Comparison of ENCODE assay signal across 14 cellular contexts in genomic region chr13:40047322-40047771, GRCh38.
DNase-seq lines count a peak whose midpoint lies in the region; ATAC-seq and TF ChIP-seq lines count a peak whose summit lies in the region.
"Had no signal": no experiment of that assay in that cellular context is flagged by ENCODE, and none has a peak within 500 bp of the region (broad histone marks: within the 10 kb centered on the region; RNA-seq: fewer than 3 reads in every experiment).

No MANE protein-coding gene starts in this region.

- H3K36me3 Mint-ChIP-seq in osteocyte (ENCODE audit: unreplicated experiment) = no peaks in the 10 kb centered on the region
- H3K36me3 Mint-ChIP-seq: activated CD8-positive, alpha-beta memory T cell treated with anti-CD3 and anti-CD28 coated beads, Interleukin-2, amount 10 ng/mL, durations not matched to agents 7 days and 5 days had no signal

- ATAC-seq in GM18861 (IDR thresholded peaks at IDR 0.05; ENCODE audit: unreplicated experiment) = peak; percentile 94
- ATAC-seq in GM21381 (IDR thresholded peaks at IDR 0.05; ENCODE audit: unreplicated experiment) = peak; percentile 67
- peak; percentile 90 for ATAC-seq in HG02943 (IDR thresholded peaks at IDR 0.05; ENCODE audit: low read depth, unreplicated experiment)
- ATAC-seq in HG03565 (IDR thresholded peaks at IDR 0.05; ENCODE audit: unreplicated experiment) = peak; percentile 85
- ATAC-seq: activated CD8-positive, alpha-beta memory T cell treated with anti-CD3 and anti-CD28 coated beads, Interleukin-2, amount 10 ng/mL, durations not matched to agents 7 days and 5 days; lower lobe of right lung had no signal

- H3K27ac Mint-ChIP-seq in osteocyte (ENCODE audit: unreplicated experiment) = no peak overlapping the region
- H3K27ac Mint-ChIP-seq: activated CD8-positive, alpha-beta memory T cell treated with anti-CD3 and anti-CD28 coated beads, Interleukin-2, amount 10 ng/mL, durations not matched to agents 7 days and 5 days; CD4-positive, alpha-beta T cell had no signal

- no peaks in the 10 kb centered on the region for H3K4me1 Mint-ChIP-seq in osteocyte (ENCODE audit: unreplicated experiment)
- H3K4me1 Mint-ChIP-seq: activated CD8-positive, alpha-beta memory T cell treated with anti-CD3 and anti-CD28 coated beads, Interleukin-2, amount 10 ng/mL, durations not matched to agents 7 days and 5 days; neural crest cell had no signal

- peaks cover 38% of the 10 kb centered on the region for H3K27me3 Mint-ChIP-seq in osteocyte (ENCODE audit: unreplicated experiment)

- no peak for TF ChIP-seq CTCF in osteocyte (IDR thresholded peaks at IDR 0.05)

- no peak overlapping the region for H3K4me3 Mint-ChIP-seq in osteocyte (ENCODE audit: unreplicated experiment)
- H3K4me3 Mint-ChIP-seq: activated CD8-positive, alpha-beta memory T cell treated with anti-CD3 and anti-CD28 coated beads, Interleukin-2, amount 10 ng/mL, durations not matched to agents 7 days and 5 days; CD4-positive, alpha-beta T cell; neural crest cell had no signal

- DNase-seq in caudate nucleus (lab: John Stamatoyannopoulos, UW) = no peak
- no peak for DNase-seq in NCI-H1105 (lab: John Stamatoyannopoulos, UW)
- DNase-seq in osteocyte (ENCODE audit: extremely low spot score, unreplicated experiment) = no peak
- DNase-seq: activated CD8-positive, alpha-beta memory T cell treated with anti-CD3 and anti-CD28 coated beads, Interleukin-2, amount 10 ng/mL, durations not matched to agents 7 days and 5 days; CD4-positive, alpha-beta T cell; cerebellar nuclear complex; lower lobe of right lung; NCI-H69; Right ventricle myocardium superior had no signal

- no peak overlapping the region for H3K27ac ChIP-seq in caudate nucleus (ENCODE audit: low read depth, low read length)
- H3K27ac ChIP-seq: lower lobe of right lung had no signal

- no peaks in the 10 kb centered on the region for H3K9me3 Mint-ChIP-seq in osteocyte (ENCODE audit: unreplicated experiment)
- H3K9me3 Mint-ChIP-seq: CD4-positive, alpha-beta T cell; neural crest cell had no signal
